Comparison of ENCODE assay signal across 10 cellular contexts in genomic region chr1:171865106-171865505, GRCh38.
"Had no signal": no experiment of that assay in that cellular context is flagged by ENCODE, and none has a peak within 500 bp of the region (broad histone marks: within the 10 kb centered on the region; RNA-seq: fewer than 3 reads in every experiment).

No MANE protein-coding gene starts in this region.

- H3K4me3 ChIP-seq: GM23248, GM23338, HAP-1 had no signal

- DNase-seq: GM23248, GOT3, H7, H9, HCEC 1CT, HFFc6 had no signal

- FAIRE-seq: H1, H54 had no signal

- H3K36me3 ChIP-seq: HAP-1 had no signal
